12 cellular contexts compared by ENCODE assay signal in the genomic region with DNA sequence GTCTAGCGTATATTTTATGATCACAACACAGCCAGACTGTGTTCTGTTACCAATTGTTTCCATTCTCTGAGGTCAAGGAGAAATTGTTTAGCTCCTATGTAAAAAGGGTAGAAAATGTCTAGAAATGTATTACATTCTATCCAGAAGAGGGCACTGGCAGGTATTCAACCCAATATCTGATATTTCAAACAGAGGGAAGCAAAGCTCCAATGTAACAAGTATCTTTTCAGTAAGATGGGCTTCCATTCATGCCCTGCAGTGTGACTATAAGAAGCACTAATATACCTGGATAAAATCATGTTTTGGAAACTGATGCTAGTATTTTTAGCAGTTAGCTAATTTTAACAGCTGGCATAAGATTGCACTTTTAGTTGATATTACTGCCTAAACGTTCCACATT.
A peak's percentile ranks its signal among the peaks of the same experiment; 100 is the strongest.
DNase-seq lines count a peak whose midpoint lies in the region; ATAC-seq and TF ChIP-seq lines count a peak whose summit lies in the region.
"Had no signal": no experiment of that assay in that cellular context is flagged by ENCODE, and none has a peak within 500 bp of the region (broad histone marks: within the 10 kb centered on the region; RNA-seq: fewer than 3 reads in every experiment).

No MANE protein-coding gene starts in this region.

- CTCF ChIA-PET in RWPE1 (lab: Yijun Ruan, JAX): interaction anchor here (0.6 to 1.1 kb wide), 8 partner anchors 14 to 1913 kb away, joined by 3 to 8 read pairs (median 3); no protein-coding TSS in a partner anchor
- CTCF ChIA-PET in activated CD8-positive, alpha-beta T cell treated with anti-CD3 and anti-CD28 coated beads, Interleukin-2, amount 10 ng/mL, durations not matched to agents 7 days and 5 days (lab: Charles Lee): interaction anchor here (1.3 kb wide), 1 partner anchor 11 kb away, joined by 3 read pairs; no protein-coding TSS in a partner anchor

- H3K27ac ChIP-seq in RWPE1: no peak overlapping the region
- peak overlapping the region; percentile 65 for H3K27ac ChIP-seq in skeletal muscle tissue (ENCODE audit: low read depth, low read length)

- no peaks in the 10 kb centered on the region for H3K4me1 ChIP-seq in skeletal muscle tissue (ENCODE audit: control insufficient read depth in 3 of 3, insufficient read depth in 3 of 3, low read length in 3 of 3)

- H3K9me3 ChIP-seq in skeletal muscle tissue (ENCODE audit: control insufficient read depth in 3 of 3, low read length in 3 of 3): no peaks in the 10 kb centered on the region

- H3K36me3 Mint-ChIP-seq in activated CD8-positive, alpha-beta T cell treated with anti-CD3 and anti-CD28 coated beads, Interleukin-2, amount 10 ng/mL, durations not matched to agents 7 days and 5 days (ENCODE audit: low read depth): no peaks in the 10 kb centered on the region
- H3K36me3 Mint-ChIP-seq: activated naive CD8-positive, alpha-beta T cell treated with anti-CD3 and anti-CD28 coated beads, Interleukin-2, amount 10 ng/mL, durations not matched to agents 7 days and 5 days had no signal

- POLR2A ChIA-PET in RWPE1 (lab: Yijun Ruan, JAX; ENCODE audit: low non-redundant PET): no interaction called here
- POLR2A ChIA-PET in activated CD8-positive, alpha-beta T cell treated with anti-CD3 and anti-CD28 coated beads, Interleukin-2, amount 10 ng/mL, durations not matched to agents 7 days and 5 days (lab: Charles Lee): no interaction called here

- no peak for ATAC-seq in activated CD8-positive, alpha-beta T cell treated with anti-CD3 and anti-CD28 coated beads, Interleukin-2, amount 10 ng/mL, durations not matched to agents 7 days and 5 days

- DNase-seq in NCI-H82 (lab: John Stamatoyannopoulos, UW) (peak; percentile 21), NCI-H82 treated with DMSO at 0.1 percent for 48 hours (lab: John Stamatoyannopoulos, UW; ENCODE audit: unreplicated experiment) (no peak), RWPE1 (ENCODE audit: low spot score) (no peak), foreskin fibroblast (peak; percentile 6 to 52), mesenteric fat pad (ENCODE audit: low spot score) (no peak), cerebellar nuclear complex (lab: John Stamatoyannopoulos, UW) (no peak)
- DNase-seq in activated CD8-positive, alpha-beta T cell treated with anti-CD3 and anti-CD28 coated beads, Interleukin-2, amount 10 ng/mL, durations not matched to agents 7 days and 5 days: no peak
- DNase-seq: activated CD4-positive, alpha-beta T cell treated with anti-CD3 and anti-CD28 coated beads, Interleukin-2, amount 50 U/mL, for 48 hours; activated naive CD8-positive, alpha-beta T cell treated with anti-CD3 and anti-CD28 coated beads, Interleukin-2, amount 10 ng/mL, durations not matched to agents 7 days and 5 days; AML-193; NCI-H345 had no signal

- no peaks in the 10 kb centered on the region for H3K9me3 Mint-ChIP-seq in activated CD8-positive, alpha-beta T cell treated with anti-CD3 and anti-CD28 coated beads, Interleukin-2, amount 10 ng/mL, durations not matched to agents 7 days and 5 days (ENCODE audit: insufficient read depth)
- H3K9me3 Mint-ChIP-seq: activated naive CD8-positive, alpha-beta T cell treated with anti-CD3 and anti-CD28 coated beads, Interleukin-2, amount 10 ng/mL, durations not matched to agents 7 days and 5 days had no signal

- no peak overlapping the region for H3K27ac Mint-ChIP-seq in activated CD8-positive, alpha-beta T cell treated with anti-CD3 and anti-CD28 coated beads, Interleukin-2, amount 10 ng/mL, durations not matched to agents 7 days and 5 days
- H3K27ac Mint-ChIP-seq: activated naive CD8-positive, alpha-beta T cell treated with anti-CD3 and anti-CD28 coated beads, Interleukin-2, amount 10 ng/mL, durations not matched to agents 7 days and 5 days had no signal

- H3K4me3 Mint-ChIP-seq in activated CD8-positive, alpha-beta T cell treated with anti-CD3 and anti-CD28 coated beads, Interleukin-2, amount 10 ng/mL, durations not matched to agents 7 days and 5 days: no peak overlapping the region
- H3K4me3 Mint-ChIP-seq: activated naive CD8-positive, alpha-beta T cell treated with anti-CD3 and anti-CD28 coated beads, Interleukin-2, amount 10 ng/mL, durations not matched to agents 7 days and 5 days had no signal

- H3K4me1 Mint-ChIP-seq in activated CD8-positive, alpha-beta T cell treated with anti-CD3 and anti-CD28 coated beads, Interleukin-2, amount 10 ng/mL, durations not matched to agents 7 days and 5 days (ENCODE audit: low read depth): no peaks in the 10 kb centered on the region
- H3K4me1 Mint-ChIP-seq: activated naive CD8-positive, alpha-beta T cell treated with anti-CD3 and anti-CD28 coated beads, Interleukin-2, amount 10 ng/mL, durations not matched to agents 7 days and 5 days had no signal

- no peak overlapping the region for H3K4me3 ChIP-seq in foreskin fibroblast (ENCODE audit: low read depth in 1 of 2, low read length in 2 of 2)
- H3K4me3 ChIP-seq in skeletal muscle tissue (ENCODE audit: low read length in 3 of 3): no peak overlapping the region

- no peaks in the 10 kb centered on the region for H3K27me3 ChIP-seq in skeletal muscle tissue (ENCODE audit: control insufficient read depth in 3 of 3, insufficient read depth in 3 of 3, low read length in 3 of 3)

- no peaks in the 10 kb centered on the region for H3K36me3 ChIP-seq in skeletal muscle tissue (ENCODE audit: control insufficient read depth in 3 of 3, insufficient read depth in 3 of 3, low read length in 3 of 3)

- TF ChIP-seq CTCF in RWPE1 (conservative IDR thresholded peaks at IDR 0.05; ENCODE audit: low read depth) (0 out of 2 replicates have a peak, but pooled peaks have one; percentile 18), foreskin fibroblast (IDR thresholded peaks at IDR 0.05; ENCODE audit: low read depth, low read length) (no peak)

- no peaks in the 10 kb centered on the region for H3K27me3 Mint-ChIP-seq in activated CD8-positive, alpha-beta T cell treated with anti-CD3 and anti-CD28 coated beads, Interleukin-2, amount 10 ng/mL, durations not matched to agents 7 days and 5 days (ENCODE audit: low read depth)
- H3K27me3 Mint-ChIP-seq: activated naive CD8-positive, alpha-beta T cell treated with anti-CD3 and anti-CD28 coated beads, Interleukin-2, amount 10 ng/mL, durations not matched to agents 7 days and 5 days had no signal

- H3K9ac ChIP-seq in skeletal muscle tissue (ENCODE audit: low read depth in 1 of 3, low read length in 3 of 3): no peak overlapping the region

Comparison
In these comparisons a context has a peak if more than half of its experiments do, and no peak if none do; other contexts are left out.
1. DNase-seq: peak in NCI-H82 (single experiment) and foreskin fibroblast (2 of 2); none in NCI-H82 treated with DMSO at 0.1 percent for 48 hours (single experiment), RWPE1 (single experiment), mesenteric fat pad (single experiment), cerebellar nuclear complex (0 of 2) and activated CD8-positive, alpha-beta T cell treated with anti-CD3 and anti-CD28 coated beads, Interleukin-2, amount 10 ng/mL, durations not matched to agents 7 days and 5 days (single experiment).